Comparison of ENCODE assay signal across 1 cellular context in the genomic region with DNA sequence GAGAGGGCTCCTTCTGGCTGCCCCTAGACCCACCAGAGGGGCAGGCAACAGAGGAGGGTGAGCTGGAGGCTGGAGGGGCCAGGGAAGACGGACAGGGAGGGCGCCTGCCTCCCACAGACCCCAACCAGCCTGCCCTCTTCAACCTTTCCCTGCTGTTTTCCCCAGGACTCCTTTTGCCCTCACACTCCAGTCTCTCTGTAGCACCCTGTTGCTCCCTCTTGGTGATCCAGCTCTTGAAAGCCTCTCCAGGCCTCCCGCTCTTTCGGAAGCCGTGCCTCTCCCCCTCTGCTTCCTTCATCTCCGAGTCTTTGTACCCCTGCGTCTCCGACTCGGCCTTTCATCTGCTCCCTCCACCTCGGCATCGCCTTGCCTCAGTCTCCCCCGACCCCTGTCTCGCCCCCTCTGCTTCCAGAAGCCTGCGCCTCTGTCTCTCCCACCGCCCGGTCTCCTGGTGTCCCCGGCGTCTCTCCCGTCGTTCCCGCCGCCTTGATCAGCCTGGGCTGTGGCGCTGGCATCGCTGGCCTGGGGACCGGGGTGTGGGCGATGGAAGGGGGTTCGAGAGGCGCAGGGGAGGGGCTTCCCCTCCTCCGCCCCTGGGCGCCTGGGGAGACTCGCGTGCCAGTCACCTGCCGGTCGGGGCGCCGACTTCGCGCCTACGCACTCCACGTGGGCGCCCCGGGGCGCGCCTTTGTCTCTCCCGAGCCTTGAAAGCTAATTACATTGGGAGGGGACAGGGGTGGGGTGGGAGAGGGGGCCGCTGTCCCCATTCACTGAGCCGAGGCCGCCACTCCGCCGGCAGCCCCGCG.
TF ChIP-seq lines count a peak whose summit lies in the region.

No MANE protein-coding gene starts in this region.

TF ChIP-seq in HepG2, 621 proteins besides CTCF, POLR2A, EP300 and RAD21:
- TF ChIP-seq AKNA (CRISPR knock-in tag; IDR thresholded peaks at IDR 0.05; ENCODE audit: borderline replicate concordance) (no peak), EZH2 (conservative IDR thresholded peaks at IDR 0.05; ENCODE audit: low read depth, low read length) (0 out of 2 replicates have a peak, but pooled peaks have one; percentile 22)
